Comparison of ENCODE assay signal across 20 cellular contexts in the genomic region with DNA sequence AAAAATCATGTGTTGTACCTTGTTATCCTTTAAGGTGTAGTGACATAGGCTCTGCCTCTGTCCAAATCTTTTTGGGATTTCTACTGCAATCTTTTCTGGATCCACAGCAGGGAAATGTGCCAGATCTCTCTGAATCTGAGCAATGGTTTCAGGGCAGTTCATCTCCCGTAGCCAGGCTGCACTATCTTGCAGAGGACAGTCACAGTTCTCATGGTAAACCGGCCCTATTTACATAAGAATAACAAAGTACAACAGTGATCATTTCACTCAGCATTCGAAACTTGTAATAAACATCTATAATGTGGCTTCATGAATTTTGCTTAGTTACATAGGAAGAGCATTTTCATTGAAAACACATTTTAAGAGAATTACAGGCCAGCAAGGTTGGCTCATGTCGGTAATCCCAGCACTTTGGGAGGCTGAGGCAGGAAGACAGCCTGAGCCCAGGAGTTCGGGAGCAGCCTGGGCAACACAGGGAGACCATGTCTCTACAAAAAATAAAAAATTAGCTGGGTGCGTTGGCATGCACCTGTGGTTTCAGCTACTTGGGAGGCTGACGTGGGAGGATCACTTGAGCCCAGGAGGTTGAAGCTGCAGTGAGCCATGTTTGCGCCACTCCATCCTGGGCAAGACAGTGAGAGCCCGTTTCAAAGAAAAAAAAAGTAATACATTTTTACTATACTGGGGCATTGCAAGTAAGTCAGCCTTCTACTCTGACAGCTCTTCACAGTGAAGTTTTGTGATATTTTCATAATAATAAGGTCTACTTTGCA. TPM values are rescaled to one million over a fixed set of nuclear protein-coding genes. Genes with fewer than 3 reads are reported as not detected.
DNase-seq lines count a peak whose midpoint lies in the region; ATAC-seq, FAIRE-seq and TF ChIP-seq lines count a peak whose summit lies in the region.
"Had no signal": no experiment of that assay in that cellular context is flagged by ENCODE, and none has a peak within 500 bp of the region (broad histone marks: within the 10 kb centered on the region; RNA-seq: fewer than 3 reads in every experiment).

No MANE protein-coding gene starts in this region.

- peak overlapping the region; percentile 84 for H3K27ac Mint-ChIP-seq in WTC11
- H3K27ac Mint-ChIP-seq: CD8-positive, alpha-beta T cell had no signal

- H3K36me3 ChIP-seq in HAP-1 (replicated peaks) (peaks cover 22% of the 10 kb centered on the region), iPS-20b (ENCODE audit: insufficient read depth, low read depth, low read length) (peaks cover 30% of the 10 kb centered on the region), neuronal stem cell (replicated peaks in 1 of 2; ENCODE audit: control insufficient read depth in 2 of 2, insufficient read depth in 2 of 2, low read length in 2 of 2) (peaks cover 0 to 77% of the 10 kb centered on the region in 2 donors)

- H3K9ac ChIP-seq in iPS-20b (ENCODE audit: low read depth, low read length) (no peak overlapping the region; the same call in 1 of the 2 replicates), neuronal stem cell (ENCODE audit: low read depth, low read length, poor library complexity) (no peak overlapping the region)
- H3K9ac ChIP-seq: KMS-11 had no signal

- no peak overlapping the region for H4K8ac ChIP-seq in neuronal stem cell (ENCODE audit: low read depth, low read length)

- peaks cover 4% of the 10 kb centered on the region for H3K27me3 Mint-ChIP-seq in WTC11 (ENCODE audit: low read depth)

- H3K4me3 ChIP-seq in HAP-1 (no peak overlapping the region), iPS-20b (ENCODE audit: low read length) (peak overlapping the region; percentile 23; the same call in 1 of the 2 replicates), neuronal stem cell (ENCODE audit: low read length in 2 of 2) (no peak overlapping the region)

- H2BK15ac ChIP-seq in neuronal stem cell (ENCODE audit: low read length) = no peak overlapping the region

- peaks cover 30% of the 10 kb centered on the region for H3K4me1 Mint-ChIP-seq in WTC11

- no CpG with 5 or more reads among the region's 9 CpGs for WGBS in neuronal stem cell (ENCODE audit: extremely low coverage in 2 of 2, insufficient read length in 2 of 2, insufficient replicate concordance in 1 of 2), 2 donors

- H3K14ac ChIP-seq in neuronal stem cell (ENCODE audit: low read length) = no peak overlapping the region

- no peak overlapping the region for H4K91ac ChIP-seq in neuronal stem cell (ENCODE audit: low read depth, low read length, poor library complexity)

- ATAC-seq in WTC11 = peak; percentile 94
- ATAC-seq in HG02763 (IDR thresholded peaks at IDR 0.05; ENCODE audit: unreplicated experiment) = no peak
- ATAC-seq in HG03095 (IDR thresholded peaks at IDR 0.05; ENCODE audit: unreplicated experiment) = no peak
- ATAC-seq: CD8-positive, alpha-beta T cell; HepG2 had no signal

- H3K27ac ChIP-seq in iPS-20b (ENCODE audit: low read length) = no peak overlapping the region
- no peak overlapping the region for H3K27ac ChIP-seq in neuronal stem cell (replicated peaks; ENCODE audit: low read length)
- H3K27ac ChIP-seq: 22Rv1, KMS-11 had no signal

- DNase-seq in GM19239 (ENCODE audit: insufficient read length, low spot score) (no peak), HAP-1 (ENCODE audit: low spot score in 2 of 2) (peak; percentile 56 to 68), WTC11 (ENCODE audit: low spot score) (no peak), anterior cingulate cortex (lab: John Stamatoyannopoulos, UW) (no peak), neuronal stem cell (ENCODE audit: low spot score) (no peak)
- DNase-seq: CD8-positive, alpha-beta T cell; COR-L47; DMS153; DMS79 treated with DMSO at 0.1 percent for 48 hours; EL had no signal

- no peaks in the 10 kb centered on the region; the same call in 1 of the 2 replicates for H3K9me3 ChIP-seq in HAP-1
- H3K9me3 ChIP-seq in iPS-20b (ENCODE audit: insufficient read depth, low read depth, low read length) = no peaks in the 10 kb centered on the region
- H3K9me3 ChIP-seq in neuronal stem cell (replicated peaks in 1 of 2; ENCODE audit: control insufficient read depth in 2 of 2, insufficient read depth in 1 of 2, low read depth in 1 of 2, low read length in 2 of 2) = no peaks in the 10 kb centered on the region

- no peaks in the 10 kb centered on the region for H3K27me3 ChIP-seq in HAP-1 (ENCODE audit: low read depth)
- H3K27me3 ChIP-seq in iPS-20b (ENCODE audit: insufficient read depth, low read length) = peaks cover 12% of the 10 kb centered on the region
- H3K27me3 ChIP-seq in neuronal stem cell (ENCODE audit: control insufficient read depth in 3 of 3, insufficient read depth in 3 of 3, low read depth in 1 of 3, low read length in 3 of 3) = peaks cover 0 to 6% (median 0%) of the 10 kb centered on the region in 3 experiments

- no peak overlapping the region for H2BK12ac ChIP-seq in neuronal stem cell (ENCODE audit: low read length)

- no peaks in the 10 kb centered on the region for H3K79me1 ChIP-seq in neuronal stem cell (ENCODE audit: low read depth, low read length)

- no peak for TF ChIP-seq CTCF in WTC11 (IDR thresholded peaks at IDR 0.05)

- H3K4me1 ChIP-seq in HAP-1 (peaks cover 25% of the 10 kb centered on the region), iPS-20b (ENCODE audit: insufficient read depth, low read length) (peaks cover 15% of the 10 kb centered on the region; the same call in 1 of the 2 replicates), neuronal stem cell (ENCODE audit: control insufficient read depth in 2 of 2, insufficient read depth in 1 of 2, low read depth in 1 of 2, low read length in 2 of 2) (no peaks in the 10 kb centered on the region)

- H3K9me3 Mint-ChIP-seq in WTC11 = no peaks in the 10 kb centered on the region
- H3K9me3 Mint-ChIP-seq: CD14-positive monocyte; CD8-positive, alpha-beta T cell had no signal

- no peak overlapping the region for H3K23ac ChIP-seq in neuronal stem cell (ENCODE audit: low read depth, low read length, poor library complexity)

- peaks cover 29% of the 10 kb centered on the region for H3K36me3 Mint-ChIP-seq in WTC11

- POLR2A ChIA-PET in WTC11 (lab: Charles Lee) = no interaction called here

- no peak overlapping the region for H2AK5ac ChIP-seq in neuronal stem cell (ENCODE audit: low read depth, low read length)

- no peak overlapping the region for H2BK120ac ChIP-seq in neuronal stem cell (ENCODE audit: low read depth, low read length)

- FAIRE-seq in GM19239 (lab: Jason Lieb, UNC) = peak; percentile 55
- FAIRE-seq: D721Med, G401.6, GM12891, HepG2 had no signal

- CTCF ChIA-PET in WTC11 (lab: Charles Lee) = interaction anchor here (1.4 kb wide), 1 partner anchor 77 kb away, joined by 3 read pairs; no protein-coding TSS in a partner anchor

- no peak overlapping the region for H2AFZ ChIP-seq in neuronal stem cell (ENCODE audit: low read length)

- H3K4me2 ChIP-seq in neuronal stem cell (ENCODE audit: insufficient read depth, low read length, poor library complexity, severe bottlenecking) = no peak overlapping the region
- H3K4me2 ChIP-seq: KMS-11 had no signal

- H2BK5ac ChIP-seq in neuronal stem cell (ENCODE audit: low read length) = no peak overlapping the region

- no peak overlapping the region for H3K4ac ChIP-seq in neuronal stem cell (ENCODE audit: low read length)

- H3K18ac ChIP-seq in neuronal stem cell (ENCODE audit: low read length) = no peak overlapping the region

- H3K4me3 Mint-ChIP-seq in WTC11 = peak overlapping the region; percentile 45
- H3K4me3 Mint-ChIP-seq: CD14-positive monocyte; CD8-positive, alpha-beta T cell had no signal

- in situ Hi-C loops in HAP-1 (cut with MboI; ENCODE audit: low sequenced_read_pairs) = no loop called here

TF ChIP-seq in WTC11, 78 proteins besides CTCF, POLR2A, EP300 and RAD21:
- TF ChIP-seq ZMAT4 (CRISPR knock-in tag; IDR thresholded peaks at IDR 0.05) = no peak
- TF ChIP-seq EMX1 (CRISPR knock-in tag; IDR thresholded peaks at IDR 0.05) = no peak
- TF ChIP-seq CREB1 (CRISPR knock-in tag; IDR thresholded peaks at IDR 0.05) = no peak
- peak; percentile 93 for TF ChIP-seq ZNF121 (CRISPR knock-in tag; IDR thresholded peaks at IDR 0.05)

RNA-seq across cellular contexts. Expression of gene POGLUT2, which starts 5.0 kb away (rescaled TPM):
- 17.2 to 21.8 TPM (median 20.8 TPM) in 3 replicates for total RNA-seq in WTC11 (2021)
- 19.0 TPM for polyA plus RNA-seq in neuronal stem cell (2013, experiment 1 of 2)
- polyA plus RNA-seq in neuronal stem cell (2013, experiment 2 of 2) = 19.5 TPM

RNA-seq across cellular contexts. Expression of gene BIVM, which starts 5.2 kb away (rescaled TPM):
- 8.9 to 10.4 TPM (median 10.2 TPM) in 3 replicates for total RNA-seq in WTC11 (2021)
- polyA plus RNA-seq in neuronal stem cell (2013, experiment 1 of 2) = 9.1 TPM
- 9.2 TPM for polyA plus RNA-seq in neuronal stem cell (2013, experiment 2 of 2)

RNA-seq across cellular contexts. Expression of gene TEX30, which starts 20.2 kb away (rescaled TPM):
- 8.0 to 8.9 TPM (median 8.4 TPM) in 3 replicates for total RNA-seq in WTC11 (2021)
- 16.2 TPM for polyA plus RNA-seq in neuronal stem cell (2013, experiment 1 of 2)
- 17.5 TPM for polyA plus RNA-seq in neuronal stem cell (2013, experiment 2 of 2)

RNA-seq across cellular contexts. Expression of gene ERCC5, which starts 52.1 kb away (rescaled TPM):
- 15.6 to 26.5 TPM (median 20.3 TPM) in 3 replicates for total RNA-seq in WTC11 (2021)
- polyA plus RNA-seq in neuronal stem cell (2013, experiment 1 of 2) = 17.9 TPM
- polyA plus RNA-seq in neuronal stem cell (2013, experiment 2 of 2) = 18.5 TPM

Comparison
In these comparisons a context has a peak if more than half of its experiments do, and no peak if none do; other contexts are left out.
1. DNase-seq: peak in HAP-1 (2 of 2); none in GM19239 (single experiment), WTC11 (single experiment), anterior cingulate cortex (0 of 58) and neuronal stem cell (single experiment).